Comparison of ENCODE assay signal across 1 cellular context in genomic region chrX:70434914-70435586, GRCh38.
TF ChIP-seq lines count a peak whose summit lies in the region.

No MANE protein-coding gene starts in this region.

TF ChIP-seq in GM23338, 12 proteins besides CTCF, POLR2A, EP300 and RAD21 (continued from another document):
- no peak for TF ChIP-seq REST (IDR thresholded peaks at IDR 0.05; ENCODE audit: unreplicated experiment)
- TF ChIP-seq CREB1 (CRISPR knock-in tag; IDR thresholded peaks at IDR 0.05; ENCODE audit: low read depth), result no peak
- TF ChIP-seq EZH2 (IDR thresholded peaks at IDR 0.05; ENCODE audit: low read depth, unreplicated experiment), result no peak
- TF ChIP-seq STAT1 (IDR thresholded peaks at IDR 0.05; ENCODE audit: unreplicated experiment), result no peak
- no peak for TF ChIP-seq EZH2phosphoT487 (IDR thresholded peaks at IDR 0.05; ENCODE audit: unreplicated experiment)
- TF ChIP-seq NANOG (IDR thresholded peaks at IDR 0.05; ENCODE audit: borderline replicate concordance), result no peak
- TF ChIP-seq ETS1 (IDR thresholded peaks at IDR 0.05), result no peak
